ENCODE assay signal across 28 cellular contexts in genomic region chr1:117580436-117580835, GRCh38.
"Had no signal": no experiment of that assay in that cellular context is flagged by ENCODE, and none has a peak within 500 bp of the region (broad histone marks: within the 10 kb centered on the region; RNA-seq: fewer than 3 reads in every experiment).

No MANE protein-coding gene starts in this region.

- H3K4me3 ChIP-seq: adrenal gland, ascending aorta, breast epithelium, coronary artery, dorsolateral prefrontal cortex, esophagus squamous epithelium, gastroesophageal sphincter, heart right ventricle had no signal

- H3K9me3 ChIP-seq: adrenal gland, ascending aorta, breast epithelium, esophagus squamous epithelium, gastroesophageal sphincter, heart right ventricle had no signal

- H3K27me3 ChIP-seq: adrenal gland, ascending aorta, breast epithelium, dorsolateral prefrontal cortex, esophagus squamous epithelium, gastroesophageal sphincter, heart right ventricle had no signal

- ATAC-seq: activated CD4-positive, alpha-beta T cell treated with anti-CD3 and anti-CD28 coated beads for 36 hours; activated CD8-positive, alpha-beta memory T cell treated with anti-CD3 and anti-CD28 coated beads, Interleukin-2, amount 10 ng/mL, durations not matched to agents 7 days and 5 days; activated CD8-positive, alpha-beta T cell treated with anti-CD3 and anti-CD28 coated beads, Interleukin-2, amount 10 ng/mL, durations not matched to agents 7 days and 5 days; activated naive CD8-positive, alpha-beta T cell treated with anti-CD3 and anti-CD28 coated beads, Interleukin-2, amount 50 U/mL, for 24 hours; activated T-cell treated with anti-CD3 and anti-CD28 coated beads, Interleukin-2, amount 50 U/mL, for 72 hours; gastroesophageal sphincter; heart right ventricle; T-helper 17 cell had no signal

- H3K36me3 ChIP-seq: adrenal gland, ascending aorta, breast epithelium, esophagus squamous epithelium, gastroesophageal sphincter, heart right ventricle had no signal

- H3K27ac ChIP-seq: adrenal gland, ascending aorta, breast epithelium, coronary artery, dorsolateral prefrontal cortex, esophagus squamous epithelium, gastroesophageal sphincter, heart right ventricle had no signal

- DNase-seq: activated CD4-positive, alpha-beta memory T cell treated with anti-CD3 and anti-CD28 coated beads for 36 hours; activated CD4-positive, alpha-beta T cell treated with anti-CD3 and anti-CD28 coated beads for 36 hours; activated CD4-positive, alpha-beta T cell treated with anti-CD3 and anti-CD28 coated beads, Interleukin-2, amount 10 ng/mL, durations not matched to agents 24 days and 14 days; activated CD4-positive, CD25-positive, alpha-beta regulatory T cell; activated CD4-positive, CD25-positive, alpha-beta regulatory T cell treated with anti-CD3 and anti-CD28 coated beads, Interleukin-2, amount 50 U/mL, for 72 hours; activated CD8-positive, alpha-beta memory T cell treated with anti-CD3 and anti-CD28 coated beads, Interleukin-2, amount 10 ng/mL, durations not matched to agents 7 days and 5 days; activated CD8-positive, alpha-beta memory T cell treated with anti-CD3 and anti-CD28 coated beads, Interleukin-2, amount 50 U/mL, for 4 hours; activated CD8-positive, alpha-beta T cell treated with anti-CD3 and anti-CD28 coated beads, Interleukin-2, amount 10 ng/mL, durations not matched to agents 7 days and 5 days; activated naive CD4-positive, alpha-beta T cell treated with anti-CD3 and anti-CD28 coated beads for 36 hours; activated naive CD8-positive, alpha-beta T cell treated with anti-CD3 and anti-CD28 coated beads for 36 hours; activated naive CD8-positive, alpha-beta T cell treated with anti-CD3 and anti-CD28 coated beads, Interleukin-2, amount 50 U/mL, for 24 hours; activated T-cell treated with anti-CD3 and anti-CD28 coated beads, Interleukin-2, amount 50 U/mL, for 72 hours; adrenal gland; amygdala; dorsolateral prefrontal cortex; effector memory CD4-positive, alpha-beta T cell; endodermal cell; erythroblast; esophagus squamous epithelium; foreskin melanocyte; heart right ventricle; T-helper 1 cell; T-helper 17 cell; T1000 had no signal

- H3K4me1 ChIP-seq: adrenal gland, breast epithelium, heart right ventricle had no signal
